Comparison of ENCODE assay signal across 23 cellular contexts in genomic region chrX:7244400-7244799, GRCh38.
DNase-seq lines count a peak whose midpoint lies in the region; ATAC-seq and TF ChIP-seq lines count a peak whose summit lies in the region.
"Had no signal": no experiment of that assay in that cellular context is flagged by ENCODE, and none has a peak within 500 bp of the region (broad histone marks: within the 10 kb centered on the region; RNA-seq: fewer than 3 reads in every experiment).

No MANE protein-coding gene starts in this region.

- CTCF ChIA-PET in PC-9 (lab: Charles Lee): no interaction called here

- H3K27me3 ChIP-seq in upper lobe of right lung (no peaks in the 10 kb centered on the region), PC-9 (ENCODE audit: insufficient read depth, low read depth) (no peaks in the 10 kb centered on the region)
- H3K27me3 ChIP-seq: SJCRH30 had no signal

- H2AFZ ChIP-seq in PC-9: no peak overlapping the region
- H2AFZ ChIP-seq: GM23248 had no signal

- H3K4me3 ChIP-seq in upper lobe of right lung (no peak overlapping the region), PC-9 (no peak overlapping the region)
- H3K4me3 ChIP-seq: GM23248, SJCRH30 had no signal

- H3F3A ChIP-seq in PC-9 (ENCODE audit: insufficient read depth, low read depth): no peaks in the 10 kb centered on the region

- no peak overlapping the region for H3K4me2 ChIP-seq in PC-9
- H3K4me2 ChIP-seq: KMS-11 had no signal

- H3K9me3 ChIP-seq in upper lobe of right lung (no peaks in the 10 kb centered on the region), PC-9 (ENCODE audit: insufficient read depth, low read depth) (no peaks in the 10 kb centered on the region)
- H3K9me3 ChIP-seq: SJCRH30 had no signal

- H3K4me1 ChIP-seq in upper lobe of right lung (no peaks in the 10 kb centered on the region), PC-9 (replicated peaks; ENCODE audit: insufficient read depth) (no peaks in the 10 kb centered on the region)

- no peaks in the 10 kb centered on the region for H3K9me2 ChIP-seq in PC-9 (ENCODE audit: insufficient read depth)

- no peaks in the 10 kb centered on the region for H3K36me3 ChIP-seq in upper lobe of right lung
- H3K36me3 ChIP-seq in PC-9 (ENCODE audit: low read depth): no peaks in the 10 kb centered on the region
- H3K36me3 ChIP-seq: SJCRH30 had no signal

- peak; percentile 34 for DNase-seq in SIG-M5 treated with dmso at 0.1 percent for 504 hours (lab: John Stamatoyannopoulos, UW; ENCODE audit: unreplicated experiment)
- DNase-seq in SIG-M5 (lab: John Stamatoyannopoulos, UW): no peak
- DNase-seq in MV-4-11 (lab: John Stamatoyannopoulos, UW): peak; percentile 74
- DNase-seq in SKM-1 treated with dmso at 0.1 percent for 144 hours (lab: John Stamatoyannopoulos, UW; ENCODE audit: unreplicated experiment): peak; percentile 44
- DNase-seq in upper lobe of right lung: no peak
- DNase-seq in Kasumi-1 (lab: John Stamatoyannopoulos, UW): no peak
- no peak for DNase-seq in DMS79 (lab: John Stamatoyannopoulos, UW)
- no peak for DNase-seq in PC-9
- DNase-seq: 8988T; CD4-positive, CD25-positive, alpha-beta regulatory T cell; DMS79 treated with DMSO at 0.1 percent for 48 hours; GM23248; H9; IMR-90; NCI-H1092 treated with DMSO at 0.1 percent for 48 hours; NCI-H1436 treated with DMSO at 0.1 percent for 48 hours; NCI-H1930; NCI-H226; NCI-H524; NCI-H82; SJCRH30 had no signal

- no peaks in the 10 kb centered on the region for H3K79me2 ChIP-seq in PC-9 (ENCODE audit: low read depth)

- ATAC-seq in upper lobe of right lung: peak; percentile 52
- ATAC-seq: Panc1 had no signal

- no peak for TF ChIP-seq CTCF in upper lobe of right lung (IDR thresholded peaks at IDR 0.05)
- no peak for TF ChIP-seq CTCF in PC-9 (conservative IDR thresholded peaks at IDR 0.05)

- BruUV-seq in PC-9 (replicated peaks; lab: Mats Ljungman, UMichigan): no TSS peak

- H3K27ac ChIP-seq in upper lobe of right lung (no peak overlapping the region), PC-9 (no peak overlapping the region)
- H3K27ac ChIP-seq: GM23248, KMS-11 had no signal

- H4K20me1 ChIP-seq in PC-9 (ENCODE audit: insufficient read depth): no peaks in the 10 kb centered on the region

- POLR2A ChIA-PET in PC-9 (lab: Charles Lee; ENCODE audit: unreplicated experiment): no interaction called here

- intact Hi-C loops in upper lobe of right lung (cut with DNase I) (no loop called here), PC-9 (cut with micrococcal nuclease; ENCODE audit: unreplicated experiment) (no loop called here)

Comparison
In these comparisons a context has a peak if more than half of its experiments do, and no peak if none do; other contexts are left out.
1. DNase-seq: peak in SIG-M5 treated with dmso at 0.1 percent for 504 hours (single experiment), MV-4-11 (single experiment) and SKM-1 treated with dmso at 0.1 percent for 144 hours (single experiment); none in SIG-M5 (single experiment), upper lobe of right lung (single experiment), Kasumi-1 (0 of 2), DMS79 (single experiment) and PC-9 (0 of 2).